In the genomic region with DNA sequence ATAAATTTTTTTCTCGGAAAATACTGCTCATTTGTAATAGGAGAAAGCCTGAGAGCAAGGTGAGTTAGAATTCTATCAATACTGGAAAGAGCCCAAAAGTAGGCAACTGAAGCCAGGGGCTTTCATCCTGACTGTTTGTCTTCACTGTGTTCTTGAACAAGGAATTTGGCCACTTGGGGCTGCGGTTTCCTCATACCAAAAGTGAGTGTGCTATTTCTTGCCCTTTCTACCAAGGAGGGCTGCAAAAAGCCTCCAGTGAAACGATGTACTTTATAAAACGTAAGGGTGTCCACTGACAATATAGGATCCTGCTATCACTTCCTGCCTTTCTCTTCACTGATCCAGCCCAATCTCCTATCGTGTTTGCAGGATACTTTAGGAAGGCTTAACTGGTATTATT, we compare ENCODE assay signal across 1 cellular context.
TF ChIP-seq lines count a peak whose summit lies in the region.

No MANE protein-coding gene starts in this region.

TF ChIP-seq in GM23338, 12 proteins besides CTCF, POLR2A, EP300 and RAD21 (continued from another document):
- TF ChIP-seq, protein P1, sequence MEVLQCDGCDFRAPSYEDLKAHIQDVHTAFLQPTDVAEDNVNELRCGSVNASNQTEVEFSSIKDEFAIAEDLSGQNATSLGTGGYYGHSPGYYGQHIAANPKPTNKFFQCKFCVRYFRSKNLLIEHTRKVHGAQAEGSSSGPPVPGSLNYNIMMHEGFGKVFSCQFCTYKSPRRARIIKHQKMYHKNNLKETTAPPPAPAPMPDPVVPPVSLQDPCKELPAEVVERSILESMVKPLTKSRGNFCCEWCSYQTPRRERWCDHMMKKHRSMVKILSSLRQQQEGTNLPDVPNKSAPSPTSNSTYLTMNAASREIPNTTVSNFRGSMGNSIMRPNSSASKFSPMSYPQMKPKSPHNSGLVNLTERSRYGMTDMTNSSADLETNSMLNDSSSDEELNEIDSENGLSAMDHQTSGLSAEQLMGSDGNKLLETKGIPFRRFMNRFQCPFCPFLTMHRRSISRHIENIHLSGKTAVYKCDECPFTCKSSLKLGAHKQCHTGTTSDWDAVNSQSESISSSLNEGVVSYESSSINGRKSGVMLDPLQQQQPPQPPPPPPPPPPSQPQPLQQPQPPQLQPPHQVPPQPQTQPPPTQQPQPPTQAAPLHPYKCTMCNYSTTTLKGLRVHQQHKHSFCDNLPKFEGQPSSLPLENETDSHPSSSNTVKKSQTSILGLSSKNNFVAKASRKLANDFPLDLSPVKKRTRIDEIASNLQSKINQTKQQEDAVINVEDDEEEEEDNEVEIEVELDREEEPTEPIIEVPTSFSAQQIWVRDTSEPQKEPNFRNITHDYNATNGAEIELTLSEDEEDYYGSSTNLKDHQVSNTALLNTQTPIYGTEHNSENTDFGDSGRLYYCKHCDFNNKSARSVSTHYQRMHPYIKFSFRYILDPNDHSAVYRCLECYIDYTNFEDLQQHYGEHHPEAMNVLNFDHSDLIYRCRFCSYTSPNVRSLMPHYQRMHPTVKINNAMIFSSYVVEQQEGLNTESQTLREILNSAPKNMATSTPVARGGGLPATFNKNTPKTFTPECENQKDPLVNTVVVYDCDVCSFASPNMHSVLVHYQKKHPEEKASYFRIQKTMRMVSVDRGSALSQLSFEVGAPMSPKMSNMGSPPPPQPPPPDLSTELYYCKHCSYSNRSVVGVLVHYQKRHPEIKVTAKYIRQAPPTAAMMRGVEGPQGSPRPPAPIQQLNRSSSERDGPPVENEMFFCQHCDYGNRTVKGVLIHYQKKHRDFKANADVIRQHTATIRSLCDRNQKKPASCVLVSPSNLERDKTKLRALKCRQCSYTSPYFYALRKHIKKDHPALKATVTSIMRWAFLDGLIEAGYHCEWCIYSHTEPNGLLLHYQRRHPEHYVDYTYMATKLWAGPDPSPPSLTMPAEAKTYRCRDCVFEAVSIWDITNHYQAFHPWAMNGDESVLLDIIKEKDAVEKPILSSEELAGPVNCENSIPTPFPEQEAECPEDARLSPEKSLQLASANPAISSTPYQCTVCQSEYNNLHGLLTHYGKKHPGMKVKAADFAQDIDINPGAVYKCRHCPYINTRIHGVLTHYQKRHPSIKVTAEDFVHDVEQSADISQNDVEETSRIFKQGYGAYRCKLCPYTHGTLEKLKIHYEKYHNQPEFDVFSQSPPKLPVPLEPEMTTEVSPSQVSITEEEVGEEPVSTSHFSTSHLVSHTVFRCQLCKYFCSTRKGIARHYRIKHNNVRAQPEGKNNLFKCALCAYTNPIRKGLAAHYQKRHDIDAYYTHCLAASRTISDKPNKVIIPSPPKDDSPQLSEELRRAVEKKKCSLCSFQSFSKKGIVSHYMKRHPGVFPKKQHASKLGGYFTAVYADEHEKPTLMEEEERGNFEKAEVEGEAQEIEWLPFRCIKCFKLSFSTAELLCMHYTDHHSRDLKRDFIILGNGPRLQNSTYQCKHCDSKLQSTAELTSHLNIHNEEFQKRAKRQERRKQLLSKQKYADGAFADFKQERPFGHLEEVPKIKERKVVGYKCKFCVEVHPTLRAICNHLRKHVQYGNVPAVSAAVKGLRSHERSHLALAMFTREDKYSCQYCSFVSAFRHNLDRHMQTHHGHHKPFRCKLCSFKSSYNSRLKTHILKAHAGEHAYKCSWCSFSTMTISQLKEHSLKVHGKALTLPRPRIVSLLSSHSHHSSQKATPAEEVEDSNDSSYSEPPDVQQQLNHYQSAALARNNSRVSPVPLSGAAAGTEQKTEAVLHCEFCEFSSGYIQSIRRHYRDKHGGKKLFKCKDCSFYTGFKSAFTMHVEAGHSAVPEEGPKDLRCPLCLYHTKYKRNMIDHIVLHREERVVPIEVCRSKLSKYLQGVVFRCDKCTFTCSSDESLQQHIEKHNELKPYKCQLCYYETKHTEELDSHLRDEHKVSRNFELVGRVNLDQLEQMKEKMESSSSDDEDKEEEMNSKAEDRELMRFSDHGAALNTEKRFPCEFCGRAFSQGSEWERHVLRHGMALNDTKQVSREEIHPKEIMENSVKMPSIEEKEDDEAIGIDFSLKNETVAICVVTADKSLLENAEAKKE (CRISPR knock-in tag; IDR thresholded peaks at IDR 0.05), result no peak
- TF ChIP-seq POLR2AphosphoS5 (IDR thresholded peaks at IDR 0.05; ENCODE audit: low read depth), result no peak
- no peak for TF ChIP-seq EZH2 (IDR thresholded peaks at IDR 0.05; ENCODE audit: low read depth, unreplicated experiment)
